37 cellular contexts compared by ENCODE assay signal in genomic region chr18:22024924-22025323, GRCh38.
"Had no signal": no experiment of that assay in that cellular context is flagged by ENCODE, and none has a peak within 500 bp of the region (broad histone marks: within the 10 kb centered on the region; RNA-seq: fewer than 3 reads in every experiment).

No MANE protein-coding gene starts in this region.

- DNase-seq: activated effector memory CD4-positive, alpha-beta T cell treated with anti-CD3 and anti-CD28 coated beads, Interleukin-2, amount 50 U/mL, for 16 hours; activated effector memory CD4-positive, alpha-beta T cell treated with Interleukin-2 at 50 U/mL for 16 hours; activated gamma-delta T cell; activated gamma-delta T cell treated with Interleukin-2 at 50 U/mL for 16 hours; activated naive CD4-positive, alpha-beta T cell; activated naive CD4-positive, alpha-beta T cell treated with anti-CD3 and anti-CD28 coated beads for 36 hours; activated naive CD4-positive, alpha-beta T cell treated with anti-CD3 and anti-CD28 coated beads, Interleukin-2, amount 10 ng/mL, durations not matched to agents 7 days and 5 days; activated naive CD4-positive, alpha-beta T cell treated with anti-CD3 and anti-CD28 coated beads, Interleukin-2, amount 50 U/mL, for 16 hours; activated naive CD4-positive, alpha-beta T cell treated with Interleukin-2 at 50 U/mL for 16 hours; activated naive CD8-positive, alpha-beta T cell treated with anti-CD3 and anti-CD28 coated beads for 36 hours; activated naive CD8-positive, alpha-beta T cell treated with anti-CD3 and anti-CD28 coated beads, Interleukin-2, amount 10 ng/mL, durations not matched to agents 7 days and 5 days; activated naive CD8-positive, alpha-beta T cell treated with anti-CD3 and anti-CD28 coated beads, Interleukin-2, amount 50 U/mL, for 24 hours; activated T-cell treated with anti-CD3 and anti-CD28 coated beads, Interleukin-2, amount 50 U/mL, for 1 hour; activated T-cell treated with anti-CD3 and anti-CD28 coated beads, Interleukin-2, amount 50 U/mL, for 24 hours; activated T-cell treated with anti-CD3 and anti-CD28 coated beads, Interleukin-2, amount 50 U/mL, for 4 hours; activated T-cell treated with anti-CD3 and anti-CD28 coated beads, Interleukin-2, amount 50 U/mL, for 48 hours; activated T-cell treated with anti-CD3 and anti-CD28 coated beads, Interleukin-2, amount 50 U/mL, for 72 hours; amniotic stem cell; amygdala; anterior cingulate cortex; aorta; brain microvascular endothelial cell; caudate nucleus; central memory CD4-positive, alpha-beta T cell; cerebellar nuclear complex had no signal

- H3K9me3 Mint-ChIP-seq: activated naive CD4-positive, alpha-beta T cell treated with anti-CD3 and anti-CD28 coated beads for 36 hours; activated naive CD4-positive, alpha-beta T cell treated with anti-CD3 and anti-CD28 coated beads, Interleukin-2, amount 10 ng/mL, durations not matched to agents 7 days and 5 days; activated naive CD4-positive, alpha-beta T cell treated with anti-CD3 and anti-CD28 coated beads, Interleukin-2, amount 50 U/mL, for 24 hours; activated naive CD4-positive, alpha-beta T cell treated with anti-CD3 and anti-CD28 coated beads, Interleukin-2, amount 50 U/mL, for 72 hours; activated naive CD8-positive, alpha-beta T cell treated with anti-CD3 and anti-CD28 coated beads for 36 hours; activated naive CD8-positive, alpha-beta T cell treated with anti-CD3 and anti-CD28 coated beads, Interleukin-2, amount 10 ng/mL, durations not matched to agents 7 days and 5 days; activated naive CD8-positive, alpha-beta T cell treated with anti-CD3 and anti-CD28 coated beads, Interleukin-2, amount 50 U/mL, for 24 hours; activated T-cell treated with anti-CD3 and anti-CD28 coated beads, Interleukin-2, amount 50 U/mL, for 24 hours; activated T-cell treated with anti-CD3 and anti-CD28 coated beads, Interleukin-2, amount 50 U/mL, for 4 hours; activated T-cell treated with anti-CD3 and anti-CD28 coated beads, Interleukin-2, amount 50 U/mL, for 72 hours; activated T-helper 1 cell treated with anti-CD3 and anti-CD28 coated beads, Interleukin-12 subunit alpha, Interleukin-12 subunit beta, Interleukin-2, Interleukin-4 antibody, amounts not matched to agents 30 ng/mL and 10 ng/mL and 1 ng/mL, durations not matched to agents 14 hours and 24 hours and 36 hours; activated T-helper 17 cell treated with anti-CD3 and anti-CD28 coated beads, Interleukin-2, amount 50 U/mL, for 72 hours; activated T-helper 2 cell treated with anti-CD3 and anti-CD28 coated beads, Interferon-gamma antibody, Interleukin-2, Interleukin-4, amounts not matched to agents 10 μg/mL and 5 μg/mL and 100 μg/mL, durations not matched to agents 14 hours and 24 hours and 36 hours; brain; central memory CD8-positive, alpha-beta T cell had no signal

- H3K4me1 ChIP-seq: ascending aorta, breast epithelium had no signal

- H3K36me3 ChIP-seq: adrenal gland, ascending aorta, brain microvascular endothelial cell, breast epithelium, cardiac muscle cell had no signal

- H3K4me1 Mint-ChIP-seq: activated naive CD4-positive, alpha-beta T cell treated with anti-CD3 and anti-CD28 coated beads, Interleukin-2, amount 10 ng/mL, durations not matched to agents 7 days and 5 days; activated naive CD4-positive, alpha-beta T cell treated with anti-CD3 and anti-CD28 coated beads, Interleukin-2, amount 50 U/mL, for 24 hours; activated naive CD8-positive, alpha-beta T cell treated with anti-CD3 and anti-CD28 coated beads for 36 hours; activated naive CD8-positive, alpha-beta T cell treated with anti-CD3 and anti-CD28 coated beads, Interleukin-2, amount 10 ng/mL, durations not matched to agents 7 days and 5 days; activated naive CD8-positive, alpha-beta T cell treated with anti-CD3 and anti-CD28 coated beads, Interleukin-2, amount 50 U/mL, for 24 hours; activated T-helper 17 cell treated with anti-CD3 and anti-CD28 coated beads, Interleukin-2, amount 50 U/mL, for 72 hours; central memory CD8-positive, alpha-beta T cell had no signal

- H3K27ac ChIP-seq: adrenal gland, ascending aorta, brain microvascular endothelial cell, breast epithelium, cardiac muscle cell had no signal

- H3K9me3 ChIP-seq: adrenal gland, ascending aorta, breast epithelium had no signal

- H3K4me3 Mint-ChIP-seq: activated naive CD4-positive, alpha-beta T cell treated with anti-CD3 and anti-CD28 coated beads for 36 hours; activated naive CD4-positive, alpha-beta T cell treated with anti-CD3 and anti-CD28 coated beads, Interleukin-2, amount 10 ng/mL, durations not matched to agents 7 days and 5 days; activated naive CD4-positive, alpha-beta T cell treated with anti-CD3 and anti-CD28 coated beads, Interleukin-2, amount 50 U/mL, for 24 hours; activated naive CD8-positive, alpha-beta T cell; activated naive CD8-positive, alpha-beta T cell treated with anti-CD3 and anti-CD28 coated beads for 36 hours; activated naive CD8-positive, alpha-beta T cell treated with anti-CD3 and anti-CD28 coated beads, Interleukin-2, amount 10 ng/mL, durations not matched to agents 7 days and 5 days; activated naive CD8-positive, alpha-beta T cell treated with anti-CD3 and anti-CD28 coated beads, Interleukin-2, amount 50 U/mL, for 24 hours; activated T-cell treated with anti-CD3 and anti-CD28 coated beads, Interleukin-2, amount 50 U/mL, for 24 hours; activated T-cell treated with anti-CD3 and anti-CD28 coated beads, Interleukin-2, amount 50 U/mL, for 4 hours; activated T-cell treated with anti-CD3 and anti-CD28 coated beads, Interleukin-2, amount 50 U/mL, for 72 hours; activated T-helper 1 cell treated with anti-CD3 and anti-CD28 coated beads, Interleukin-12 subunit alpha, Interleukin-12 subunit beta, Interleukin-2, Interleukin-4 antibody, amounts not matched to agents 30 ng/mL and 10 ng/mL and 1 ng/mL, durations not matched to agents 14 hours and 24 hours and 36 hours; activated T-helper 17 cell treated with anti-CD3 and anti-CD28 coated beads, Interleukin-2, amount 50 U/mL, for 72 hours; brain; central memory CD8-positive, alpha-beta T cell had no signal

- H3K4me3 ChIP-seq: adrenal gland, ascending aorta, breast epithelium, cardiac muscle cell had no signal

- H3K27me3 Mint-ChIP-seq: activated naive CD4-positive, alpha-beta T cell treated with anti-CD3 and anti-CD28 coated beads, Interleukin-2, amount 10 ng/mL, durations not matched to agents 7 days and 5 days; activated naive CD8-positive, alpha-beta T cell; activated naive CD8-positive, alpha-beta T cell treated with anti-CD3 and anti-CD28 coated beads for 36 hours; activated naive CD8-positive, alpha-beta T cell treated with anti-CD3 and anti-CD28 coated beads, Interleukin-2, amount 10 ng/mL, durations not matched to agents 7 days and 5 days; activated naive CD8-positive, alpha-beta T cell treated with anti-CD3 and anti-CD28 coated beads, Interleukin-2, amount 50 U/mL, for 24 hours; activated T-cell treated with anti-CD3 and anti-CD28 coated beads, Interleukin-2, amount 50 U/mL, for 24 hours; activated T-helper 17 cell treated with anti-CD3 and anti-CD28 coated beads, Interleukin-2, amount 50 U/mL, for 72 hours had no signal

- H3K27ac Mint-ChIP-seq: activated naive CD4-positive, alpha-beta T cell treated with anti-CD3 and anti-CD28 coated beads for 36 hours; activated naive CD4-positive, alpha-beta T cell treated with anti-CD3 and anti-CD28 coated beads, Interleukin-2, amount 10 ng/mL, durations not matched to agents 7 days and 5 days; activated naive CD4-positive, alpha-beta T cell treated with anti-CD3 and anti-CD28 coated beads, Interleukin-2, amount 50 U/mL, for 24 hours; activated naive CD4-positive, alpha-beta T cell treated with anti-CD3 and anti-CD28 coated beads, Interleukin-2, amount 50 U/mL, for 72 hours; activated naive CD8-positive, alpha-beta T cell; activated naive CD8-positive, alpha-beta T cell treated with anti-CD3 and anti-CD28 coated beads for 36 hours; activated naive CD8-positive, alpha-beta T cell treated with anti-CD3 and anti-CD28 coated beads, Interleukin-2, amount 10 ng/mL, durations not matched to agents 7 days and 5 days; activated naive CD8-positive, alpha-beta T cell treated with anti-CD3 and anti-CD28 coated beads, Interleukin-2, amount 50 U/mL, for 24 hours; activated T-cell treated with anti-CD3 and anti-CD28 coated beads, Interleukin-2, amount 50 U/mL, for 24 hours; activated T-cell treated with anti-CD3 and anti-CD28 coated beads, Interleukin-2, amount 50 U/mL, for 72 hours; activated T-helper 1 cell treated with anti-CD3 and anti-CD28 coated beads, Interleukin-12 subunit alpha, Interleukin-12 subunit beta, Interleukin-2, Interleukin-4 antibody, amounts not matched to agents 30 ng/mL and 10 ng/mL and 1 ng/mL, durations not matched to agents 14 hours and 24 hours and 36 hours; activated T-helper 17 cell treated with anti-CD3 and anti-CD28 coated beads, Interleukin-2, amount 50 U/mL, for 72 hours; activated T-helper 2 cell treated with anti-CD3 and anti-CD28 coated beads, Interferon-gamma antibody, Interleukin-2, Interleukin-4, amounts not matched to agents 10 μg/mL and 5 μg/mL and 100 μg/mL, durations not matched to agents 14 hours and 24 hours and 36 hours; brain had no signal

- H3K36me3 Mint-ChIP-seq: activated naive CD4-positive, alpha-beta T cell treated with anti-CD3 and anti-CD28 coated beads, Interleukin-2, amount 10 ng/mL, durations not matched to agents 7 days and 5 days; activated naive CD4-positive, alpha-beta T cell treated with anti-CD3 and anti-CD28 coated beads, Interleukin-2, amount 50 U/mL, for 24 hours; activated naive CD4-positive, alpha-beta T cell treated with anti-CD3 and anti-CD28 coated beads, Interleukin-2, amount 50 U/mL, for 72 hours; activated naive CD8-positive, alpha-beta T cell; activated naive CD8-positive, alpha-beta T cell treated with anti-CD3 and anti-CD28 coated beads for 36 hours; activated naive CD8-positive, alpha-beta T cell treated with anti-CD3 and anti-CD28 coated beads, Interleukin-2, amount 10 ng/mL, durations not matched to agents 7 days and 5 days; brain had no signal

- H3K27me3 ChIP-seq: adrenal gland, ascending aorta, brain microvascular endothelial cell, breast epithelium, cardiac muscle cell had no signal

- ATAC-seq: activated naive CD4-positive, alpha-beta T cell treated with anti-CD3 and anti-CD28 coated beads, Interleukin-2, amount 50 U/mL, for 72 hours; activated naive CD8-positive, alpha-beta T cell treated with anti-CD3 and anti-CD28 coated beads, Interleukin-2, amount 50 U/mL, for 24 hours; activated T-cell treated with anti-CD3 and anti-CD28 coated beads, Interleukin-2, amount 50 U/mL, for 4 hours; activated T-cell treated with anti-CD3 and anti-CD28 coated beads, Interleukin-2, amount 50 U/mL, for 72 hours; activated T-helper 17 cell treated with anti-CD3 and anti-CD28 coated beads, Interleukin-2, amount 50 U/mL, for 72 hours had no signal
